ENCODE assay signal across 8 cellular contexts in genomic region chr1:88302843-88303486, GRCh38.
DNase-seq lines count a peak whose midpoint lies in the region; ATAC-seq and TF ChIP-seq lines count a peak whose summit lies in the region.

No MANE protein-coding gene starts in this region.

- no peaks in the 10 kb centered on the region for H3K27me3 Mint-ChIP-seq in neural crest cell (ENCODE audit: low read depth)
- H3K27me3 Mint-ChIP-seq in CD4-positive, alpha-beta T cell = no peaks in the 10 kb centered on the region

- H3K4me1 Mint-ChIP-seq in neural crest cell = peaks cover 27% of the 10 kb centered on the region
- H3K4me1 Mint-ChIP-seq in CD4-positive, alpha-beta T cell (ENCODE audit: low read depth) = no peaks in the 10 kb centered on the region

- intact Hi-C loops in dorsolateral prefrontal cortex (cut with DNase I) = loop anchor here (1.0 to 10.0 kb wide), 5 partner anchors 123 to 1171 kb away; no protein-coding TSS in a partner anchor
- intact Hi-C loops in CD4-positive, alpha-beta T cell (cut with DNase I, micrococcal nuclease) = loop anchor here in 1 of 2 experiments (5.0 kb wide), 1 partner anchor 1171 kb away; no protein-coding TSS in a partner anchor

- H3K4me3 ChIP-seq in NB4 (ENCODE audit: low read depth, low read length) (no peak overlapping the region), dorsolateral prefrontal cortex (peak overlapping the region in 3 of 59 donors; percentile 2 to 8 (median 4))

- no peaks in the 10 kb centered on the region for H3K27me3 ChIP-seq in dorsolateral prefrontal cortex
- H3K27me3 ChIP-seq in CD4-positive, alpha-beta T cell (ENCODE audit: control insufficient read depth, insufficient read depth, low read length) = no peaks in the 10 kb centered on the region

- POLR2A ChIA-PET in GM10248 (lab: Yijun Ruan, JAX) = no interaction called here
- POLR2A ChIA-PET in CD4-positive, alpha-beta T cell (lab: Charles Lee) = no interaction called here

- no peaks in the 10 kb centered on the region for H3K9me3 ChIP-seq in CD4-positive, alpha-beta T cell (ENCODE audit: control insufficient read depth, low read length)

- no peak for TF ChIP-seq POLR2A in NB4 (IDR thresholded peaks at IDR 0.05; ENCODE audit: extremely low read depth, insufficient read length)

- no peak overlapping the region for H3K4me3 Mint-ChIP-seq in neural crest cell
- no peak overlapping the region for H3K4me3 Mint-ChIP-seq in CD4-positive, alpha-beta T cell

- DNase-seq in DMS79 treated with DMSO at 0.1 percent for 48 hours (lab: John Stamatoyannopoulos, UW) (peak; percentile 24), NB4 (ENCODE audit: low read depth) (peak; percentile 16), dorsolateral prefrontal cortex (peak in 3 of 10 donors; percentile 4 to 52 (median 27)), neural crest cell (ENCODE audit: low read depth, low spot score) (no peak), GM10248 (ENCODE audit: extremely low spot score) (no peak)
- DNase-seq in activated naive CD4-positive, alpha-beta T cell treated with anti-CD3 and anti-CD28 coated beads, Interleukin-2, amount 50 U/mL, for 16 hours = no peak
- no peak for DNase-seq in CD4-positive, alpha-beta T cell

- no peak overlapping the region for H3K27ac Mint-ChIP-seq in neural crest cell (ENCODE audit: unreplicated experiment)
- H3K27ac Mint-ChIP-seq in CD4-positive, alpha-beta T cell = no peak overlapping the region

- H3K9me3 Mint-ChIP-seq in neural crest cell = peaks cover 3% of the 10 kb centered on the region
- no peaks in the 10 kb centered on the region for H3K9me3 Mint-ChIP-seq in CD4-positive, alpha-beta T cell

- no peak for ATAC-seq in CD4-positive, alpha-beta T cell (ENCODE audit: poor library complexity)
- ATAC-seq in GM21717 (IDR thresholded peaks at IDR 0.05; ENCODE audit: unreplicated experiment) = no peak

- no peaks in the 10 kb centered on the region for H3K36me3 Mint-ChIP-seq in neural crest cell (ENCODE audit: low read depth)
- H3K36me3 Mint-ChIP-seq in CD4-positive, alpha-beta T cell (ENCODE audit: low read depth) = no peaks in the 10 kb centered on the region

- CTCF ChIA-PET in GM10248 (lab: Yijun Ruan, JAX) = interaction anchor here (1.1 to 1.3 kb wide), 2 partner anchors 9 to 122 kb away, joined by 4 read pairs; no protein-coding TSS in a partner anchor
- CTCF ChIA-PET in CD4-positive, alpha-beta T cell (lab: Charles Lee) = interaction anchor here (0.6 kb wide), 1 partner anchor 1976 kb away, joined by 5 read pairs; no protein-coding TSS in a partner anchor

- H3K27ac ChIP-seq in dorsolateral prefrontal cortex = peak overlapping the region in 34 of 59 donors; percentile 2 to 78 (median 34)
- no peak overlapping the region for H3K27ac ChIP-seq in CD4-positive, alpha-beta T cell (ENCODE audit: low read depth, low read length)

- TF ChIP-seq CTCF in NB4 (IDR thresholded peaks at IDR 0.05; ENCODE audit: low read depth, low read length) (no peak), dorsolateral prefrontal cortex (IDR thresholded peaks at IDR 0.05 in 54 of 56, conservative IDR thresholded peaks at IDR 0.05 in 2 of 56; ENCODE audit: low read depth in 1 of 56, partially characterized antibody in 56 of 56) (peak; percentile 41 to 83 (median 67)), neural crest cell (conservative IDR thresholded peaks at IDR 0.05) (peak; percentile 84), GM10248 (IDR thresholded peaks at IDR 0.05; ENCODE audit: control extremely low read depth, extremely low read depth, low read depth, missing control alignments) (no peak)
- TF ChIP-seq CTCF in CD4-positive, alpha-beta T cell (IDR thresholded peaks at IDR 0.05) = no peak

Comparison
In these comparisons a context has a peak if more than half of its experiments do, and no peak if none do; other contexts are left out.
1. DNase-seq: peak in DMS79 treated with DMSO at 0.1 percent for 48 hours (single experiment) and NB4 (single experiment); none in neural crest cell (single experiment), activated naive CD4-positive, alpha-beta T cell treated with anti-CD3 and anti-CD28 coated beads, Interleukin-2, amount 50 U/mL, for 16 hours (single experiment), GM10248 (single experiment) and CD4-positive, alpha-beta T cell (0 of 10).
2. CTCF ChIP-seq: peak in dorsolateral prefrontal cortex (56 of 56) and neural crest cell (single experiment); none in NB4 (single experiment), GM10248 (single experiment) and CD4-positive, alpha-beta T cell (single experiment).